Comparison of ENCODE assay signal across 22 cellular contexts in genomic region chrX:9349572-9350259, GRCh38.
A peak's percentile ranks its signal among the peaks of the same experiment; 100 is the strongest.
DNase-seq lines count a peak whose midpoint lies in the region; ATAC-seq and TF ChIP-seq lines count a peak whose summit lies in the region.
"Had no signal": no experiment of that assay in that cellular context is flagged by ENCODE, and none has a peak within 500 bp of the region (broad histone marks: within the 10 kb centered on the region; RNA-seq: fewer than 3 reads in every experiment).

No MANE protein-coding gene starts in this region.

- BruUV-seq in MCF 10A (replicated peaks; lab: Mats Ljungman, UMichigan) = no TSS peak

- no peaks in the 10 kb centered on the region for H3K9me3 ChIP-seq in breast epithelium
- H3K9me3 ChIP-seq: Caco-2, MG63, prostate gland had no signal

- no peaks in the 10 kb centered on the region for H3K9me3 Mint-ChIP-seq in MCF 10A (ENCODE audit: unreplicated experiment)
- peaks cover 6% of the 10 kb centered on the region for H3K9me3 Mint-ChIP-seq in type B pancreatic cell
- no peaks in the 10 kb centered on the region for H3K9me3 Mint-ChIP-seq in stimulated activated effector memory CD8-positive, alpha-beta T cell treated with anti-CD3 and anti-CD28 coated beads, Interleukin-12 subunit alpha, Interleukin-12 subunit beta, amount 100 ng/mL, for 72 hours
- H3K9me3 Mint-ChIP-seq: activated CD4-positive, alpha-beta memory T cell treated with anti-CD3 and anti-CD28 coated beads for 36 hours; central memory CD8-positive, alpha-beta T cell; stimulated activated naive CD8-positive, alpha-beta T cell treated with anti-CD3 and anti-CD28 coated beads, Interleukin-15, Interleukin-2, amounts not matched to agents 100 ng/mL and 50 ng/mL, for 24 hours had no signal

- TF ChIP-seq POLR2A in breast epithelium (IDR thresholded peaks at IDR 0.05) = no peak

- H3K4me1 ChIP-seq in breast epithelium = no peaks in the 10 kb centered on the region
- H3K4me1 ChIP-seq: Caco-2, prostate gland had no signal

- ATAC-seq in GM18519 (IDR thresholded peaks at IDR 0.05; ENCODE audit: low FRiP score, unreplicated experiment) = no peak
- ATAC-seq in stimulated activated effector memory CD8-positive, alpha-beta T cell treated with anti-CD3 and anti-CD28 coated beads, Interleukin-12 subunit alpha, Interleukin-12 subunit beta, amount 100 ng/mL, for 72 hours = no peak
- ATAC-seq: left ventricle myocardium superior had no signal

- no peak overlapping the region for H3K4me3 ChIP-seq in breast epithelium
- H3K4me3 ChIP-seq: MG63, prostate gland had no signal

- intact Hi-C loops in MCF 10A (cut with micrococcal nuclease) (loop anchor here (5.0 to 10.0 kb wide), 2 partner anchors 187 to 215 kb away; no protein-coding TSS in a partner anchor), breast epithelium (cut with DNase I; ENCODE audit: low total_unique reads) (no loop called here)

- POLR2A ChIA-PET in MCF 10A (lab: Yijun Ruan, JAX) = interaction anchor here (0.6 kb wide), 1 partner anchor 12 kb away, joined by 3 read pairs; no protein-coding TSS in a partner anchor
- POLR2A ChIA-PET in RWPE1 (lab: Yijun Ruan, JAX; ENCODE audit: low non-redundant PET) = no interaction called here

- DNase-seq in MCF 10A (ENCODE audit: unreplicated experiment) (peak; percentile 50), breast epithelium (ENCODE audit: low spot score in 2 of 2) (no peak), RWPE1 (ENCODE audit: low spot score) (peak; percentile 21), dermis blood vessel endothelial cell (peak; percentile 8), type B pancreatic cell (ENCODE audit: extremely low spot score, unreplicated experiment) (no peak), AML-193 (lab: John Stamatoyannopoulos, UW) (no peak)
- no peak for DNase-seq in stimulated activated effector memory CD8-positive, alpha-beta T cell treated with anti-CD3 and anti-CD28 coated beads, Interleukin-12 subunit alpha, Interleukin-12 subunit beta, amount 100 ng/mL, for 72 hours (ENCODE audit: low spot score in 2 of 2)
- DNase-seq: 8988T; activated CD4-positive, alpha-beta memory T cell treated with anti-CD3 and anti-CD28 coated beads for 36 hours; activated T-cell treated with anti-CD3 and anti-CD28 coated beads, Interleukin-2, amount 50 U/mL, for 48 hours; Caco-2; GF-D8; H9; left ventricle myocardium superior; MG63; naive B cell; NCI-H2029 treated with DMSO at 0.1 percent for 48 hours; NCI-H524 treated with DMSO at 0.1 percent for 48 hours had no signal

- H3K4me3 Mint-ChIP-seq in MCF 10A (ENCODE audit: unreplicated experiment) (no peak overlapping the region), type B pancreatic cell (no peak overlapping the region)
- H3K4me3 Mint-ChIP-seq in stimulated activated effector memory CD8-positive, alpha-beta T cell treated with anti-CD3 and anti-CD28 coated beads, Interleukin-12 subunit alpha, Interleukin-12 subunit beta, amount 100 ng/mL, for 72 hours = no peak overlapping the region
- H3K4me3 Mint-ChIP-seq: activated CD4-positive, alpha-beta memory T cell treated with anti-CD3 and anti-CD28 coated beads for 36 hours; central memory CD8-positive, alpha-beta T cell; H9; stimulated activated naive CD8-positive, alpha-beta T cell treated with anti-CD3 and anti-CD28 coated beads, Interleukin-15, Interleukin-2, amounts not matched to agents 100 ng/mL and 50 ng/mL, for 24 hours had no signal

- H3K27ac Mint-ChIP-seq in MCF 10A (ENCODE audit: low read depth, unreplicated experiment) (no peak overlapping the region), type B pancreatic cell (peak overlapping the region; percentile 51)
- no peak overlapping the region for H3K27ac Mint-ChIP-seq in stimulated activated effector memory CD8-positive, alpha-beta T cell treated with anti-CD3 and anti-CD28 coated beads, Interleukin-12 subunit alpha, Interleukin-12 subunit beta, amount 100 ng/mL, for 72 hours
- H3K27ac Mint-ChIP-seq: activated CD4-positive, alpha-beta memory T cell treated with anti-CD3 and anti-CD28 coated beads for 36 hours; H9; naive B cell; stimulated activated naive CD8-positive, alpha-beta T cell treated with anti-CD3 and anti-CD28 coated beads, Interleukin-15, Interleukin-2, amounts not matched to agents 100 ng/mL and 50 ng/mL, for 24 hours had no signal

- H3K27ac ChIP-seq in breast epithelium (no peak overlapping the region), RWPE1 (no peak overlapping the region)
- H3K27ac ChIP-seq: prostate gland had no signal

- H3K36me3 ChIP-seq in breast epithelium = no peaks in the 10 kb centered on the region
- H3K36me3 ChIP-seq: MG63, prostate gland had no signal

- H3K36me3 Mint-ChIP-seq in MCF 10A (ENCODE audit: insufficient read depth, unreplicated experiment) (no peaks in the 10 kb centered on the region), type B pancreatic cell (no peaks in the 10 kb centered on the region)
- peaks cover 10% of the 10 kb centered on the region for H3K36me3 Mint-ChIP-seq in stimulated activated effector memory CD8-positive, alpha-beta T cell treated with anti-CD3 and anti-CD28 coated beads, Interleukin-12 subunit alpha, Interleukin-12 subunit beta, amount 100 ng/mL, for 72 hours
- H3K36me3 Mint-ChIP-seq: activated CD4-positive, alpha-beta memory T cell treated with anti-CD3 and anti-CD28 coated beads for 36 hours; naive B cell had no signal

- peaks cover 6% of the 10 kb centered on the region for H3K4me1 Mint-ChIP-seq in MCF 10A (ENCODE audit: insufficient read depth, unreplicated experiment)
- peaks cover 10% of the 10 kb centered on the region for H3K4me1 Mint-ChIP-seq in type B pancreatic cell (ENCODE audit: unreplicated experiment)
- peaks cover 27% of the 10 kb centered on the region for H3K4me1 Mint-ChIP-seq in stimulated activated effector memory CD8-positive, alpha-beta T cell treated with anti-CD3 and anti-CD28 coated beads, Interleukin-12 subunit alpha, Interleukin-12 subunit beta, amount 100 ng/mL, for 72 hours

- CTCF ChIA-PET in MCF 10A (lab: Yijun Ruan, JAX) (no interaction called here), RWPE1 (lab: Yijun Ruan, JAX) (no interaction called here)

- no peak for TF ChIP-seq CTCF in MCF 10A (IDR thresholded peaks at IDR 0.05; ENCODE audit: unreplicated experiment)
- no peak for TF ChIP-seq CTCF in breast epithelium (IDR thresholded peaks at IDR 0.05)
- no peak for TF ChIP-seq CTCF in RWPE1 (conservative IDR thresholded peaks at IDR 0.05; ENCODE audit: low read depth)
- no peak for TF ChIP-seq CTCF in type B pancreatic cell (conservative IDR thresholded peaks at IDR 0.05)

- H3K27me3 ChIP-seq in breast epithelium = no peaks in the 10 kb centered on the region
- H3K27me3 ChIP-seq: MG63 had no signal

- H3K27me3 Mint-ChIP-seq in MCF 10A (ENCODE audit: insufficient read depth, unreplicated experiment) (peaks cover 10% of the 10 kb centered on the region), type B pancreatic cell (no peaks in the 10 kb centered on the region)
- H3K27me3 Mint-ChIP-seq: activated CD4-positive, alpha-beta memory T cell treated with anti-CD3 and anti-CD28 coated beads for 36 hours; central memory CD8-positive, alpha-beta T cell; naive B cell; stimulated activated naive CD8-positive, alpha-beta T cell treated with anti-CD3 and anti-CD28 coated beads, Interleukin-15, Interleukin-2, amounts not matched to agents 100 ng/mL and 50 ng/mL, for 24 hours had no signal

Comparison
In these comparisons a context has a peak if more than half of its experiments do, and no peak if none do; other contexts are left out.
1. DNase-seq: peak in MCF 10A (single experiment), RWPE1 (single experiment) and dermis blood vessel endothelial cell (single experiment); none in breast epithelium (0 of 2), type B pancreatic cell (single experiment), stimulated activated effector memory CD8-positive, alpha-beta T cell treated with anti-CD3 and anti-CD28 coated beads, Interleukin-12 subunit alpha, Interleukin-12 subunit beta, amount 100 ng/mL, for 72 hours (0 of 2) and AML-193 (0 of 2).